In the genomic region with DNA sequence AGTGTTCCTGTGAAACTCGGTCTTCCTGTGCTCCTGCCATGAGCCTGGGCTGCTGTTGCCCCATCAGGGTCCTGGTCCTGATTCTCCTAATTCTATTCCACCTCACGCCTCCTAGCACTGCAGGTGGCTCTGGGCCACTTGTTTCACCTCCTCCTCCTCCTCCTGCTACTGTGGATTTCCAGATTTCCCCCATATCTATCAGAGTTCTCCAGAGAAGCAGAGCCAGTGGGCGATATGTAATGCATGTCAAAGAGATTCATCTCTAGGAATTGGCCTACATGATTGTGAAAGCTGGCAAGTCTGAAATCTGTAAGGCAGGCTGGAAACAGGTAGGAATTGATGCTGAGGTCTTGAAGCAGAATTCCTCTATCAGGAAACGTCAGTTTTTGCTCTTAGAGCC, we compare ENCODE assay signal across 27 cellular contexts. TPM values are rescaled to one million over a fixed set of nuclear protein-coding genes. Genes with fewer than 3 reads are reported as not detected.
DNase-seq lines count a peak whose midpoint lies in the region; ATAC-seq lines count a peak whose summit lies in the region.
"Had no signal": no experiment of that assay in that cellular context is flagged by ENCODE, and none has a peak within 500 bp of the region (broad histone marks: within the 10 kb centered on the region; RNA-seq: fewer than 3 reads in every experiment).

No MANE protein-coding gene starts in this region.

- POLR2A ChIA-PET in naive thymus-derived CD4-positive, alpha-beta T cell (lab: Charles Lee): interaction anchor here (1.0 to 1.3 kb wide), 2 partner anchors 10 to 12 kb away, joined by 3 read pairs; no protein-coding TSS in a partner anchor
- POLR2A ChIA-PET in T-cell (lab: Charles Lee): interaction anchor here in 1 of 2 donors (0.6 kb wide), 1 partner anchor 234 kb away, joined by 5 read pairs; no protein-coding TSS in a partner anchor

- no peak overlapping the region for H3K27ac Mint-ChIP-seq in activated naive CD4-positive, alpha-beta T cell treated with anti-CD3 and anti-CD28 coated beads, Interleukin-2, amount 50 U/mL, for 24 hours
- peak overlapping the region in 1 of 9 donors; percentile 1 for H3K27ac Mint-ChIP-seq in naive thymus-derived CD4-positive, alpha-beta T cell
- peak overlapping the region in 1 of 2 donors; percentile 43 for H3K27ac Mint-ChIP-seq in T-cell
- H3K27ac Mint-ChIP-seq: B cell had no signal

- ATAC-seq in naive thymus-derived CD4-positive, alpha-beta T cell: no peak
- no peak for ATAC-seq in T-cell (replicated peaks in 1 of 4)
- ATAC-seq: A549, GM12878 had no signal

- H3K9me3 ChIP-seq in naive thymus-derived CD4-positive, alpha-beta T cell (ENCODE audit: control insufficient read depth in 2 of 3, low read length in 3 of 3): no peaks in the 10 kb centered on the region
- H3K9me3 ChIP-seq: A549 had no signal

- H3K4me1 ChIP-seq in naive thymus-derived CD4-positive, alpha-beta T cell (ENCODE audit: control insufficient read depth in 2 of 2, insufficient read depth in 2 of 2, low read length in 2 of 2): peaks cover 15 to 21% of the 10 kb centered on the region in 2 donors
- H3K4me1 ChIP-seq: A549 had no signal

- peak overlapping the region; percentile 49 for H3K4me3 Mint-ChIP-seq in activated naive CD4-positive, alpha-beta T cell treated with anti-CD3 and anti-CD28 coated beads, Interleukin-2, amount 50 U/mL, for 24 hours
- H3K4me3 Mint-ChIP-seq in naive thymus-derived CD4-positive, alpha-beta T cell: peak overlapping the region in 6 of 10 donors; percentile 1 to 88 (median 31)
- peak overlapping the region in 1 of 3 donors; percentile 73 for H3K4me3 Mint-ChIP-seq in T-cell
- H3K4me3 Mint-ChIP-seq: B cell had no signal

- H3K4me1 Mint-ChIP-seq in activated naive CD4-positive, alpha-beta T cell treated with anti-CD3 and anti-CD28 coated beads, Interleukin-2, amount 50 U/mL, for 24 hours: peaks cover 44% of the 10 kb centered on the region
- peaks cover 21 to 39% (median 36%) of the 10 kb centered on the region in 7 donors for H3K4me1 Mint-ChIP-seq in naive thymus-derived CD4-positive, alpha-beta T cell
- H3K4me1 Mint-ChIP-seq in T-cell: peaks cover 33 to 47% (median 36%) of the 10 kb centered on the region in 3 donors
- H3K4me1 Mint-ChIP-seq: B cell had no signal

- no peak overlapping the region for H3K27ac ChIP-seq in naive thymus-derived CD4-positive, alpha-beta T cell (ENCODE audit: low read depth, low read length)
- H3K27ac ChIP-seq: 22Rv1; A549; BLaER1 treated with 17β-estradiol and CSF1 and Interleukin-3, amounts not matched to agents 10 nM and 100 nM; C4-2B had no signal

- intact Hi-C loops in naive thymus-derived CD4-positive, alpha-beta T cell (cut with micrococcal nuclease): loop anchor here in 1 of 2 donors (5.0 kb wide), 1 partner anchor 33 kb away; no protein-coding TSS in a partner anchor

- H3K36me3 ChIP-seq in naive thymus-derived CD4-positive, alpha-beta T cell (ENCODE audit: control insufficient read depth in 2 of 3, insufficient read depth in 3 of 3, low read length in 3 of 3): no peaks in the 10 kb centered on the region
- H3K36me3 ChIP-seq: BLaER1 treated with 17β-estradiol and CSF1 and Interleukin-3, amounts not matched to agents 10 nM and 100 nM had no signal

- no peak for DNase-seq in activated naive CD4-positive, alpha-beta T cell treated with anti-CD3 and anti-CD28 coated beads, Interleukin-2, amount 50 U/mL, for 16 hours
- no peak for DNase-seq in naive thymus-derived CD4-positive, alpha-beta T cell
- DNase-seq in putamen (ENCODE audit: low spot score) (peak; percentile 46), NCI-H446 (lab: John Stamatoyannopoulos, UW) (no peak), T-cell (no peak)
- DNase-seq: AML-193; CD4-positive, alpha-beta memory T cell; CD8-positive, alpha-beta memory T cell; COR-L47; DMS 273 treated with DMSO at 0.1 percent for 48 hours; DMS153; DMS53; DMS79; DND-41; EL; GDM1 had no signal

- H3K9me3 Mint-ChIP-seq in activated naive CD4-positive, alpha-beta T cell treated with anti-CD3 and anti-CD28 coated beads, Interleukin-2, amount 50 U/mL, for 24 hours: no peaks in the 10 kb centered on the region
- H3K9me3 Mint-ChIP-seq in naive thymus-derived CD4-positive, alpha-beta T cell: peaks cover 0 to 5% (median 0%) of the 10 kb centered on the region in 11 donors
- peaks cover 0 to 8% (median 0%) of the 10 kb centered on the region in 3 donors for H3K9me3 Mint-ChIP-seq in T-cell
- H3K9me3 Mint-ChIP-seq: CD8-positive, alpha-beta memory T cell had no signal

- no peaks in the 10 kb centered on the region for H3K27me3 ChIP-seq in naive thymus-derived CD4-positive, alpha-beta T cell (ENCODE audit: control insufficient read depth in 2 of 2, insufficient read depth in 2 of 2, low read length in 2 of 2)

- CTCF ChIA-PET in naive thymus-derived CD4-positive, alpha-beta T cell (lab: Charles Lee): no interaction called here
- CTCF ChIA-PET in T-cell (lab: Charles Lee): no interaction called here

- no peaks in the 10 kb centered on the region for H3K27me3 Mint-ChIP-seq in activated naive CD4-positive, alpha-beta T cell treated with anti-CD3 and anti-CD28 coated beads, Interleukin-2, amount 50 U/mL, for 24 hours
- peaks cover 0 to 14% (median 0%) of the 10 kb centered on the region in 5 donors for H3K27me3 Mint-ChIP-seq in naive thymus-derived CD4-positive, alpha-beta T cell
- H3K27me3 Mint-ChIP-seq in T-cell: no peaks in the 10 kb centered on the region
- H3K27me3 Mint-ChIP-seq: CD4-positive, alpha-beta memory T cell had no signal

- peaks cover 4% of the 10 kb centered on the region for H3K36me3 Mint-ChIP-seq in activated naive CD4-positive, alpha-beta T cell treated with anti-CD3 and anti-CD28 coated beads, Interleukin-2, amount 50 U/mL, for 24 hours
- peaks cover 0 to 6% (median 0%) of the 10 kb centered on the region in 5 donors for H3K36me3 Mint-ChIP-seq in naive thymus-derived CD4-positive, alpha-beta T cell
- H3K36me3 Mint-ChIP-seq in T-cell: no peaks in the 10 kb centered on the region
- H3K36me3 Mint-ChIP-seq: CD4-positive, alpha-beta memory T cell had no signal

- no peak overlapping the region for H3K4me3 ChIP-seq in naive thymus-derived CD4-positive, alpha-beta T cell (ENCODE audit: low read length)
- H3K4me3 ChIP-seq: A549; BLaER1 treated with 17β-estradiol and CSF1 and Interleukin-3, amounts not matched to agents 10 nM and 100 nM; GM12878 had no signal

RNA-seq across cellular contexts. Expression of gene CHRNA1, which starts 45.3 kb away (rescaled TPM):
- not detected for total RNA-seq in naive thymus-derived CD4-positive, alpha-beta T cell
- polyA plus RNA-seq in naive thymus-derived CD4-positive, alpha-beta T cell: not detected
- under 1 TPM in 1 of 5 donors, not detected in 4; 0.23 TPM for total RNA-seq in T-cell
- total RNA-seq: A172; CD4-positive, alpha-beta memory T cell; CD8-positive, alpha-beta memory T cell; Daoy; G401; GM12878 had no signal
- polyA plus RNA-seq: A549, BJ had no signal
